ENCODE assay signal across 14 cellular contexts in genomic region chr12:100265732-100266131, GRCh38. TPM values are rescaled to one million over a fixed set of nuclear protein-coding genes. Genes with fewer than 3 reads are reported as not detected.
A peak's percentile ranks its signal among the peaks of the same experiment; 100 is the strongest.
DNase-seq lines count a peak whose midpoint lies in the region; ATAC-seq and TF ChIP-seq lines count a peak whose summit lies in the region.
"Had no signal": no experiment of that assay in that cellular context is flagged by ENCODE, and none has a peak within 500 bp of the region (broad histone marks: within the 10 kb centered on the region; RNA-seq: fewer than 3 reads in every experiment).

No MANE protein-coding gene starts in this region.

- DNase-seq in CD4-positive, alpha-beta memory T cell, result no peak
- DNase-seq in activated naive CD8-positive, alpha-beta T cell treated with anti-CD3 and anti-CD28 coated beads for 36 hours, result no peak
- DNase-seq in mesothelial cell of epicardium (ENCODE audit: low spot score in 2 of 2, unreplicated experiment in 2 of 2), result no peak
- DNase-seq in GM10248 (ENCODE audit: extremely low spot score), result no peak
- DNase-seq in right atrium auricular region (ENCODE audit: low spot score), result no peak
- DNase-seq: GF-D8, left lung, NCI-H2029 treated with DMSO at 0.1 percent for 48 hours, NCI-H82, uterus had no signal

- H3K27me3 Mint-ChIP-seq in CD4-positive, alpha-beta memory T cell, result no peaks in the 10 kb centered on the region
- no peaks in the 10 kb centered on the region for H3K27me3 Mint-ChIP-seq in activated naive CD8-positive, alpha-beta T cell treated with anti-CD3 and anti-CD28 coated beads for 36 hours
- no peaks in the 10 kb centered on the region for H3K27me3 Mint-ChIP-seq in mesothelial cell of epicardium (ENCODE audit: low read depth)

- no peaks in the 10 kb centered on the region for H3K9me3 Mint-ChIP-seq in CD4-positive, alpha-beta memory T cell
- H3K9me3 Mint-ChIP-seq in activated naive CD8-positive, alpha-beta T cell treated with anti-CD3 and anti-CD28 coated beads for 36 hours, result no peaks in the 10 kb centered on the region
- H3K9me3 Mint-ChIP-seq in mesothelial cell of epicardium, result no peaks in the 10 kb centered on the region
- H3K9me3 Mint-ChIP-seq: activated naive CD4-positive, alpha-beta T cell treated with anti-CD3 and anti-CD28 coated beads, Interleukin-2, amount 50 U/mL, for 72 hours had no signal

- H3K36me3 ChIP-seq in CD4-positive, alpha-beta memory T cell (ENCODE audit: insufficient read depth, low read length), result no peaks in the 10 kb centered on the region
- H3K36me3 ChIP-seq in HUES48 (ENCODE audit: control insufficient read depth, insufficient read depth, low read length) (no peaks in the 10 kb centered on the region), right atrium auricular region (no peaks in the 10 kb centered on the region)
- H3K36me3 ChIP-seq: left lung, uterus had no signal

- CTCF ChIA-PET in CD4-positive, alpha-beta memory T cell (lab: Charles Lee; ENCODE audit: partially characterized antibody), result interaction anchor here (0.6 to 3.1 kb wide), 2 partner anchors 30 to 65 kb away, joined by 3 to 11 read pairs; partner anchors contain the start of gene ACTR6
- CTCF ChIA-PET in GM10248 (lab: Yijun Ruan, JAX), result interaction anchor here (1.3 kb wide), 2 partner anchors 13 to 26 kb away, joined by 3 to 4 read pairs; no protein-coding TSS in a partner anchor

- H3K4me3 Mint-ChIP-seq in CD4-positive, alpha-beta memory T cell, result peak overlapping the region in 5 of 8 donors; percentile 27 to 99 (median 39)
- H3K4me3 Mint-ChIP-seq in activated naive CD8-positive, alpha-beta T cell treated with anti-CD3 and anti-CD28 coated beads for 36 hours, result peak overlapping the region; percentile 96
- H3K4me3 Mint-ChIP-seq in mesothelial cell of epicardium, result peak overlapping the region; percentile 33

- POLR2A ChIA-PET in CD4-positive, alpha-beta memory T cell (lab: Charles Lee; ENCODE audit: partially characterized antibody), result interaction anchor here (0.5 to 3.7 kb wide), 2 partner anchors 65 to 124 kb away, joined by 3 to 63 read pairs; partner anchors contain the start of gene ACTR6
- POLR2A ChIA-PET in GM10248 (lab: Yijun Ruan, JAX), result no interaction called here

- no peak for ATAC-seq in GM18505 (IDR thresholded peaks at IDR 0.05; ENCODE audit: unreplicated experiment)
- no peak for ATAC-seq in GM21360 (IDR thresholded peaks at IDR 0.05; ENCODE audit: unreplicated experiment)

- peak overlapping the region in 2 of 7 donors; percentile 77 to 95 for H3K27ac Mint-ChIP-seq in CD4-positive, alpha-beta memory T cell
- H3K27ac Mint-ChIP-seq in activated naive CD8-positive, alpha-beta T cell treated with anti-CD3 and anti-CD28 coated beads for 36 hours, result no peak overlapping the region
- no peak overlapping the region for H3K27ac Mint-ChIP-seq in mesothelial cell of epicardium

- H3K27ac ChIP-seq in CD4-positive, alpha-beta memory T cell (ENCODE audit: low read depth, low read length), result no peak overlapping the region
- H3K27ac ChIP-seq in HUES48 (ENCODE audit: low read depth, low read length), result no peak overlapping the region
- H3K27ac ChIP-seq in right atrium auricular region, result no peak overlapping the region

- H3K4me3 ChIP-seq in CD4-positive, alpha-beta memory T cell (ENCODE audit: low read length in 2 of 2), result no peak overlapping the region
- H3K4me3 ChIP-seq in HUES48 (ENCODE audit: low read depth, low read length) (peak overlapping the region; percentile 88), right atrium auricular region (no peak overlapping the region)

- H3K36me3 Mint-ChIP-seq in CD4-positive, alpha-beta memory T cell, result peaks cover 0 to 9% of the 10 kb centered on the region in 2 donors
- peaks cover under 1% of the 10 kb centered on the region for H3K36me3 Mint-ChIP-seq in activated naive CD8-positive, alpha-beta T cell treated with anti-CD3 and anti-CD28 coated beads for 36 hours
- H3K36me3 Mint-ChIP-seq in mesothelial cell of epicardium, result no peaks in the 10 kb centered on the region
- H3K36me3 Mint-ChIP-seq: activated naive CD4-positive, alpha-beta T cell treated with anti-CD3 and anti-CD28 coated beads, Interleukin-2, amount 50 U/mL, for 72 hours had no signal

- TF ChIP-seq POLR2A in GM18505 (IDR thresholded peaks at IDR 0.05; ENCODE audit: borderline replicate concordance, extremely low read depth, insufficient read depth, insufficient read length), result no peak

- H3K27me3 ChIP-seq in CD4-positive, alpha-beta memory T cell (ENCODE audit: insufficient read depth, low read length), result no peaks in the 10 kb centered on the region
- H3K27me3 ChIP-seq in HUES48 (ENCODE audit: control insufficient read depth, insufficient read depth, low read length) (no peaks in the 10 kb centered on the region), right atrium auricular region (no peaks in the 10 kb centered on the region)
- H3K27me3 ChIP-seq: left lung, uterus had no signal

- peaks cover 34% of the 10 kb centered on the region for H3K4me1 ChIP-seq in CD4-positive, alpha-beta memory T cell (ENCODE audit: insufficient read depth, low read length)
- H3K4me1 ChIP-seq in HUES48 (ENCODE audit: control insufficient read depth, insufficient read depth, low read length) (peaks cover 19% of the 10 kb centered on the region), right atrium auricular region (peaks cover 0 to 27% of the 10 kb centered on the region in 2 donors)
- H3K4me1 ChIP-seq: uterus had no signal

- peaks cover 16 to 35% (median 25%) of the 10 kb centered on the region in 4 donors for H3K4me1 Mint-ChIP-seq in CD4-positive, alpha-beta memory T cell
- H3K4me1 Mint-ChIP-seq in activated naive CD8-positive, alpha-beta T cell treated with anti-CD3 and anti-CD28 coated beads for 36 hours, result peaks cover 17% of the 10 kb centered on the region
- H3K4me1 Mint-ChIP-seq in mesothelial cell of epicardium, result peaks cover 17% of the 10 kb centered on the region

- H3K9me3 ChIP-seq in CD4-positive, alpha-beta memory T cell (ENCODE audit: control insufficient read depth in 1 of 2, low read length in 2 of 2), result no peaks in the 10 kb centered on the region
- no peaks in the 10 kb centered on the region for H3K9me3 ChIP-seq in HUES48 (ENCODE audit: control insufficient read depth, insufficient read depth, low read length)
- no peaks in the 10 kb centered on the region for H3K9me3 ChIP-seq in right atrium auricular region
- H3K9me3 ChIP-seq: left lung, uterus had no signal

- H3K9ac ChIP-seq in HUES48 (ENCODE audit: low read depth, low read length), result no peak overlapping the region

- TF ChIP-seq CTCF in mesothelial cell of epicardium (IDR thresholded peaks at IDR 0.05; ENCODE audit: unreplicated experiment) (no peak), GM10248 (IDR thresholded peaks at IDR 0.05; ENCODE audit: control extremely low read depth, extremely low read depth, low read depth, missing control alignments) (no peak), right atrium auricular region (IDR thresholded peaks at IDR 0.05) (no peak)

- intact Hi-C loops in CD4-positive, alpha-beta memory T cell (cut with micrococcal nuclease), result loop anchor here (2.0 to 10.0 kb wide), 4 partner anchors 1015 to 1748 kb away; partner anchors contain the start of genes CHPT1, SLC25A3, TMPO and UTP20

RNA-seq across cellular contexts. Expression of gene DEPDC4, which starts 1.1 kb away (rescaled TPM):
- total RNA-seq in CD4-positive, alpha-beta memory T cell, result 1 to 10 TPM in 1 of 2 experiments, under 1 TPM in 1; 0.38 to 1.4 TPM
- under 1 TPM in 1 of 2 donors, not detected in 1; 0.95 TPM for polyA plus RNA-seq in CD4-positive, alpha-beta memory T cell
- total RNA-seq in activated naive CD8-positive, alpha-beta T cell treated with anti-CD3 and anti-CD28 coated beads for 36 hours, result 1 to 10 TPM; 2.4 to 2.8 TPM
- total RNA-seq in mesothelial cell of epicardium (3.6 to 6.5 TPM (median 4.2 TPM) in 3 replicates), right atrium auricular region (under 1 TPM in 1 of 2 donors, not detected in 1; 0.44 TPM)

RNA-seq across cellular contexts. Expression of gene SCYL2, which starts 1.2 kb away (rescaled TPM):
- total RNA-seq in CD4-positive, alpha-beta memory T cell, result 10 to 100 TPM; 47.8 to 52.5 TPM
- 10 to 100 TPM; 19.2 to 19.4 TPM for polyA plus RNA-seq in CD4-positive, alpha-beta memory T cell
- total RNA-seq in activated naive CD8-positive, alpha-beta T cell treated with anti-CD3 and anti-CD28 coated beads for 36 hours, result 10 to 100 TPM; 26.7 to 27.1 TPM
- total RNA-seq in mesothelial cell of epicardium, result 53.0 to 61.4 TPM (median 55.5 TPM) in 3 replicates
- 10 to 100 TPM; 21.1 to 36.9 TPM for total RNA-seq in right atrium auricular region

Comparison
In these comparisons a context has a peak if more than half of its experiments do, and no peak if none do; other contexts are left out.
1. H3K4me3 Mint-ChIP-seq: peak in every context shown above with its lines; median percentile 96 in activated naive CD8-positive, alpha-beta T cell treated with anti-CD3 and anti-CD28 coated beads for 36 hours; 39 in CD4-positive, alpha-beta memory T cell; 33 in mesothelial cell of epicardium.